In the genomic region with DNA sequence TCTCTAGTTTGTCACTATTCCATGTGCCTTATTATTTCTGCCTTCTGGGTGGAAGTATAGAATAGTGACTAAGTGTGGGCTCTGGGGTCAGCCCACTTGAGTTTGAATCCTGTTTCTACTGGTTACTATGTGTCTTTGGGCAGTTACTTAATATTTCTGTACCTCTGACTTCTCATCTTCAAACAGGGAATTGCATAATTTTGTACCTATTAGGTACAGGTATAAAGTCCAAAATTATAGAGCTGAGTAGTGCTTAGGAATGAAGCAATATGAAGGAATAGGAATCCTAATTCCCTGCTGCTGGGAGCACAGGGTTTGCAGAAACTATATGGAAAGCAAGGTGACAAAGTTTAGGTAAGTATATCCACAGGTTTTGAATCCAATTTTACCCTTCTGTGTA, we compare ENCODE assay signal across 27 cellular contexts.
"Had no signal": no experiment of that assay in that cellular context is flagged by ENCODE, and none has a peak within 500 bp of the region (broad histone marks: within the 10 kb centered on the region; RNA-seq: fewer than 3 reads in every experiment).

No MANE protein-coding gene starts in this region.

- H3K9me3 ChIP-seq: suprapubic skin, testis, thoracic aorta, thyroid gland, tibial artery, transverse colon, upper lobe of right lung, uterus, vagina had no signal

- H3K4me1 ChIP-seq: stomach, suprapubic skin, testis, thyroid gland, tibial artery, tibial nerve, transverse colon, upper lobe of left lung, upper lobe of right lung, uterus, vagina had no signal

- H3K4me3 ChIP-seq: stomach, suprapubic skin, testis, thoracic aorta, thyroid gland, tibial artery, tibial nerve, transverse colon, upper lobe of left lung, upper lobe of right lung, uterus, vagina had no signal

- H3K36me3 ChIP-seq: stomach, suprapubic skin, thoracic aorta, thyroid gland, tibial artery, tibial nerve, transverse colon, upper lobe of left lung, upper lobe of right lung, uterus, vagina had no signal

- H3K27me3 ChIP-seq: stomach, suprapubic skin, testis, thyroid gland, tibial artery, tibial nerve, transverse colon, upper lobe of left lung, upper lobe of right lung, uterus, vagina had no signal

- FAIRE-seq: urothelium cell line had no signal

- ATAC-seq: stimulated activated effector memory CD8-positive, alpha-beta T cell treated with anti-CD3 and anti-CD28 coated beads, Interleukin-12 subunit alpha, Interleukin-12 subunit beta, amount 100 ng/mL, for 72 hours; stimulated activated memory B cell treated with anti-CD40 and anti-IgM and Interleukin-4, amounts not matched to agents 10 μg/mL and 1 μg/mL and 100 μg/mL, for 72 hours; stimulated activated naive B cell treated with anti-CD40 and anti-IgM and Interleukin-4, amounts not matched to agents 10 μg/mL and 1 μg/mL and 100 μg/mL, for 72 hours; stimulated activated naive CD8-positive, alpha-beta T cell treated with anti-CD3 and anti-CD28 coated beads, Interleukin-15, amount 100 ng/mL, for 72 hours; stimulated activated naive CD8-positive, alpha-beta T cell treated with anti-CD3 and anti-CD28 coated beads, Interleukin-15, Interleukin-2, amounts not matched to agents 100 U/mL and 50 U/mL, for 24 hours; upper lobe of right lung had no signal

- DNase-seq: stimulated activated CD4-positive, alpha-beta T cell treated with anti-CD3 and anti-CD28 coated beads, Interleukin-2, amount 100 ng/mL, for 48 hours; stimulated activated CD4-positive, alpha-beta T cell treated with anti-CD3 and anti-CD28 coated beads, Interleukin-4, amount 100 ng/mL, for 1 hour; stimulated activated CD4-positive, alpha-beta T cell treated with anti-CD3 and anti-CD28 coated beads, Interleukin-4, amount 100 ng/mL, for 24 hours; stimulated activated CD4-positive, alpha-beta T cell treated with anti-CD3 and anti-CD28 coated beads, Interleukin-4, amount 100 ng/mL, for 4 hours; stimulated activated CD8-positive, alpha-beta memory T cell treated with anti-CD3 and anti-CD28 coated beads, Interleukin-4, amount 100 ng/mL, for 48 hours; stimulated activated naive B cell treated with anti-CD40 and anti-IgM and Interleukin-4, amounts not matched to agents 10 μg/mL and 1 μg/mL and 100 μg/mL, for 72 hours; stimulated activated naive CD4-positive, alpha-beta T cell; stimulated activated naive CD4-positive, alpha-beta T cell treated with Interleukin-2 at 50 U/mL for 16 hours; stimulated activated naive CD8-positive, alpha-beta T cell treated with anti-CD3 and anti-CD28 coated beads, Interleukin-15, amount 100 ng/mL, for 72 hours; stimulated activated naive CD8-positive, alpha-beta T cell treated with anti-CD3 and anti-CD28 coated beads, Interleukin-15, Interleukin-2, amounts not matched to agents 100 U/mL and 50 U/mL, for 24 hours; stomach; substantia nigra; testis; thyroid gland; tibial artery; transverse colon; trophoblast cell; upper lobe of left lung; upper lobe of right lung; uterus had no signal

- H3K27ac ChIP-seq: stomach, suprapubic skin, testis, thoracic aorta, thyroid gland, tibial artery, tibial nerve, transverse colon, upper lobe of left lung, upper lobe of right lung, uterus, vagina had no signal
